10 cellular contexts compared by ENCODE assay signal in the genomic region with DNA sequence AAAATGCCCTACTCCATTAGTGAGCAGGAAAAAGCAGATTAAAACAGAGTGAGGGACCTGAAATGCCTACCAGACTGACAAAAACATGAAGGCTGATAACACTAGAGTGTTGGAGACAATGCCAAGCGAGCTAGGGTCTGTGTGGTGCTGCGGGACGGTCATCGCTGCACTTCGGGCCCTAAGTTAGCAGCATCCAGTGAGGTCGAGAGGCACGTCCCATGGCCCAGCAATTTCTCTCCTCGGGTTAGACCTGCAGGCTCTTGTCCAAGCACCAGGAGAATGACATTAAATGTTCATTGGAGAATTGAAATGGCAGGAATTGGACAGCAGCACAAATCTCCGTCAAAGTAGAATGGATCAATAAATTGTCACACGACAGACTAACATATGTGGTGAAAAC. TPM values are rescaled to one million over a fixed set of nuclear protein-coding genes. Genes with fewer than 3 reads are reported as not detected.
"Had no signal": no experiment of that assay in that cellular context is flagged by ENCODE, and none has a peak within 500 bp of the region (broad histone marks: within the 10 kb centered on the region; RNA-seq: fewer than 3 reads in every experiment).

No MANE protein-coding gene starts in this region.

- H3K9me3 ChIP-seq: HAP-1 had no signal

- FAIRE-seq: H54 had no signal

- H2AFZ ChIP-seq: GM23248, GM23338 had no signal

- H3K27ac ChIP-seq: GM23248 had no signal

- H3K4me3 ChIP-seq: GM23248, GM23338, HAP-1 had no signal

- H3K36me3 ChIP-seq: HAP-1 had no signal

- H3K4me1 Mint-ChIP-seq: H9 had no signal

- DNase-seq: GM23248, GOT3, H7, H9, HCEC 1CT, HFFc6 had no signal

- H3K4me1 ChIP-seq: HAP-1 had no signal

- H3K27ac Mint-ChIP-seq: GM23338, H9, HFFc6 had no signal

- ATAC-seq: GM23338, HCT116 had no signal

- H3K9ac ChIP-seq: GM23248 had no signal

- H3K4me3 Mint-ChIP-seq: GM23338, H9, HFFc6 had no signal

- H3K4me2 ChIP-seq: GM23338 had no signal

RNA-seq across cellular contexts. Expression of a gene that starts 5.3 kb away (rescaled TPM):
- total RNA-seq: GM23248, HFFc6 had no signal
- polyA plus RNA-seq: GM23248 had no signal
